Comparison of ENCODE assay signal across 21 cellular contexts in the genomic region with DNA sequence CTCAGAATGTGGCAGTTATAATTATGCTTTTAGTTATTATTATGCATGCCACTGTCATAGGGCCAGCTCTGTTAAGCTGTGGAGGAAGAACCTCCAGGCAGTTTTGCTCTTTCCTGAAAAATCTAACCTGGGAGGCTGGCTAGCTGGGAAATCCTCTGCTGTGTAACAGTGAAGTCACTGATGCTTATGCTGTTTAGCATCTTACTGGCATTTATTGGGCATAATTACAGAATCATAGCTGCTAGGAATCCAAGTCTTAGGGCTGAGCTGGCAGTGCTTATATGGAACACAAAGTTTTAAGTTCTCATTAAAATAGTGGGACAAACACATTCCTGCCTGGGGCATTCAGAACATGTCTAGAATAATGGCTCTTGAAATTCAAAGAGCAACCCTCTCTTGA.
"Had no signal": no experiment of that assay in that cellular context is flagged by ENCODE, and none has a peak within 500 bp of the region (broad histone marks: within the 10 kb centered on the region; RNA-seq: fewer than 3 reads in every experiment).

No MANE protein-coding gene starts in this region.

- DNase-seq: activated CD4-positive, alpha-beta memory T cell treated with anti-CD3 and anti-CD28 coated beads, Interleukin-2, amount 10 ng/mL, durations not matched to agents 7 days and 5 days; activated CD4-positive, alpha-beta T cell treated with anti-CD3 and anti-CD28 coated beads for 48 hours; activated CD4-positive, CD25-positive, alpha-beta regulatory T cell; activated CD8-positive, alpha-beta memory T cell treated with anti-CD3 and anti-CD28 coated beads, Interleukin-2, amount 10 ng/mL, durations not matched to agents 7 days and 5 days; activated naive CD4-positive, alpha-beta T cell treated with anti-CD3 and anti-CD28 coated beads for 36 hours; activated T-cell treated with anti-CD3 and anti-CD28 coated beads, Interleukin-2, amount 50 U/mL, for 1 hour; anterior cingulate cortex; brain microvascular endothelial cell; central memory CD4-positive, alpha-beta T cell; head of caudate nucleus; kidney; nephron progenitor cell; occipital lobe; right cardiac atrium; small intestine; stimulated activated CD4-positive, alpha-beta T cell treated with anti-CD3 and anti-CD28 coated beads, Interleukin-4, amount 100 ng/mL, for 24 hours; T-helper 1 cell; T-helper 9 cell; tibial artery had no signal

- H3K36me3 ChIP-seq: brain microvascular endothelial cell, tibial artery had no signal

- H3K27me3 ChIP-seq: brain microvascular endothelial cell, tibial artery had no signal

- ATAC-seq: activated CD8-positive, alpha-beta memory T cell treated with anti-CD3 and anti-CD28 coated beads, Interleukin-2, amount 10 ng/mL, durations not matched to agents 7 days and 5 days; left lobe of liver; right cardiac atrium; stimulated activated effector memory CD8-positive, alpha-beta T cell treated with anti-CD3 and anti-CD28 coated beads, Interleukin-12 subunit alpha, Interleukin-12 subunit beta, amount 100 ng/mL, for 72 hours had no signal

- H3K9me3 ChIP-seq: tibial artery had no signal

- H3K4me3 ChIP-seq: tibial artery had no signal

- H3K27ac ChIP-seq: brain microvascular endothelial cell, tibial artery had no signal
